9 cellular contexts compared by ENCODE assay signal in genomic region chr19:56566904-56567273, GRCh38. TPM values are rescaled to one million over a fixed set of nuclear protein-coding genes. Genes with fewer than 3 reads are reported as not detected.
A peak's percentile ranks its signal among the peaks of the same experiment; 100 is the strongest.
DNase-seq lines count a peak whose midpoint lies in the region; ATAC-seq, FAIRE-seq and TF ChIP-seq lines count a peak whose summit lies in the region.
"Had no signal": no experiment of that assay in that cellular context is flagged by ENCODE, and none has a peak within 500 bp of the region (broad histone marks: within the 10 kb centered on the region; RNA-seq: fewer than 3 reads in every experiment).

No MANE protein-coding gene starts in this region.

- no peak for TF ChIP-seq POLR2A in GM12892 (IDR thresholded peaks at IDR 0.05; ENCODE audit: low read depth, low read length)

- ATAC-seq in HG02588 (IDR thresholded peaks at IDR 0.05; ENCODE audit: unreplicated experiment) (peak; percentile 29), Right ventricle myocardium superior (ENCODE audit: poor library complexity) (peak; percentile 80)

- intact Hi-C loops in Right ventricle myocardium superior (cut with DNase I) (no loop called here), posterior vena cava (cut with DNase I) (no loop called here)

- in situ Hi-C loops in GM13977 (cut with MboI; ENCODE audit: low pct_unique_long_range_greater_than_20kb, low sequenced_read_pairs, unreplicated experiment): no loop called here

- peak; percentile 73 for FAIRE-seq in GM12892 (lab: Jason Lieb, UNC)
- FAIRE-seq: colon had no signal

- TF ChIP-seq CTCF in GM13977 (IDR thresholded peaks at IDR 0.05; ENCODE audit: extremely low read depth, insufficient read depth, missing control alignments): no peak

- no peak for DNase-seq in GM12892 (ENCODE audit: insufficient read length)
- DNase-seq in NCI-H2196 treated with DMSO at 0.1 percent for 48 hours (lab: John Stamatoyannopoulos, UW; ENCODE audit: unreplicated experiment): peak; percentile 28
- DNase-seq in activated gamma-delta T cell treated with Interleukin-2 at 50 U/mL for 16 hours: peak; percentile 17
- peak; percentile 78 for DNase-seq in Right ventricle myocardium superior
- peak; percentile 84 for DNase-seq in posterior vena cava (ENCODE audit: low spot score)
- no peak for DNase-seq in GM13977 (ENCODE audit: low spot score)
- no peak for DNase-seq in medulla oblongata (ENCODE audit: extremely low spot score)

RNA-seq across cellular contexts. Expression of gene ZNF470, which starts 0.4 kb away (rescaled TPM):
- 1.9 TPM for polyA plus RNA-seq in GM12892 (2012; ENCODE audit: missing spikeins)
- total RNA-seq in Right ventricle myocardium superior (2.6 TPM), posterior vena cava (1 to 10 TPM; 6.6 to 8.2 TPM)

RNA-seq across cellular contexts. Expression of gene ZFP28, which starts 28.1 kb away (rescaled TPM):
- not detected for polyA plus RNA-seq in GM12892 (2012; ENCODE audit: missing spikeins)
- total RNA-seq in Right ventricle myocardium superior (5.9 TPM), posterior vena cava (10 to 100 TPM in 1 of 2 donors, 1 to 10 TPM in 1; 9.3 to 11.9 TPM)

RNA-seq across cellular contexts. Expression of gene ZNF71, which starts 28.2 kb away (rescaled TPM):
- 3.3 TPM for polyA plus RNA-seq in GM12892 (2012; ENCODE audit: missing spikeins)
- total RNA-seq in Right ventricle myocardium superior (6.6 TPM), posterior vena cava (10 to 100 TPM in 1 of 2 donors, 1 to 10 TPM in 1; 8.4 to 11.1 TPM)

RNA-seq across cellular contexts. Expression of gene ZNF471, which starts 59.2 kb away (rescaled TPM):
- polyA plus RNA-seq in GM12892 (2012; ENCODE audit: missing spikeins): not detected
- total RNA-seq in Right ventricle myocardium superior: 6.2 TPM
- total RNA-seq in posterior vena cava: 1 to 10 TPM; 7.7 to 9.4 TPM

Comparison
In these comparisons a context has a peak if more than half of its experiments do, and no peak if none do; other contexts are left out.
1. DNase-seq: peak in NCI-H2196 treated with DMSO at 0.1 percent for 48 hours (single experiment), activated gamma-delta T cell treated with Interleukin-2 at 50 U/mL for 16 hours (single experiment), Right ventricle myocardium superior (single experiment) and posterior vena cava (single experiment); none in GM12892 (single experiment), GM13977 (single experiment) and medulla oblongata (single experiment).